Comparison of ENCODE assay signal across 18 cellular contexts in the genomic region with DNA sequence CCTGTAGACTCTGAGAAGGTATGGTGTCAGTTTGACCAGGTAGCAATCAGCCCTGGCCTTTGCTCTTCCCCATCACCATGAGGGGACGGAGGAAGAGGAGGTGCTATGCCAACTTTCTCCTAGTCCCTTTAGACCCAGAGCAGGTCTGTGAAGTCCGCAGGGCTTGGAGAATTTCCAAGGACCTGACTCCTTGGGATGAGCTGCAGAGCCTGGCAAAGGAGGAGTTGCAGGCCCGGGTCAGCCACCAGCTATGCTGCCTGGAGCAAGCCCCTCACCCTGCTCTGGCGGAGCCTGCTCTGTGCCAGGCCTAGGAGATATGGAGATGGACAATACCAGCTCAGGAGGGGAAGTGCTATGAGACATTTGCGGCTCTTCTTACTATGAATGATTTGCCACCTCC.
DNase-seq lines count a peak whose midpoint lies in the region; ATAC-seq and TF ChIP-seq lines count a peak whose summit lies in the region.
"Had no signal": no experiment of that assay in that cellular context is flagged by ENCODE, and none has a peak within 500 bp of the region (broad histone marks: within the 10 kb centered on the region; RNA-seq: fewer than 3 reads in every experiment).

No MANE protein-coding gene starts in this region.

- WGBS in endodermal cell (ENCODE audit: insufficient coverage in 1 of 2, insufficient read length in 1 of 2), 2 experiments, result 92 to 97% methylated on average over 4 to 5 of the region's 5 CpGs
- WGBS in right lobe of liver (ENCODE audit: insufficient coverage, low coverage, low lambda C conversion rate, missing lambda C conversion rate), result 100% methylated on average over 2 of the region's 5 CpGs
- WGBS in sigmoid colon, 2 donors, result 95 to 99% methylated on average over 5 of the region's 5 CpGs

- no peaks in the 10 kb centered on the region for H3K4me1 ChIP-seq in endodermal cell (ENCODE audit: control insufficient read depth, insufficient read depth, low read length)
- H3K4me1 ChIP-seq in right lobe of liver, result peaks cover 0 to 88% (median 38%) of the 10 kb centered on the region in 4 donors
- H3K4me1 ChIP-seq in sigmoid colon, result peaks cover 0 to 2% (median 0%) of the 10 kb centered on the region in 4 donors
- H3K4me1 ChIP-seq: HAP-1 had no signal

- no peaks in the 10 kb centered on the region for H3K9me3 Mint-ChIP-seq in endodermal cell
- H3K9me3 Mint-ChIP-seq: CD4-positive, alpha-beta memory T cell; HFFc6 had no signal

- ATAC-seq in right lobe of liver, result no peak
- ATAC-seq: A549 had no signal

- H3K9me3 ChIP-seq in endodermal cell (ENCODE audit: control insufficient read depth, low read length), result no peaks in the 10 kb centered on the region
- no peaks in the 10 kb centered on the region for H3K9me3 ChIP-seq in right lobe of liver
- no peaks in the 10 kb centered on the region for H3K9me3 ChIP-seq in sigmoid colon
- H3K9me3 ChIP-seq: A549, HAP-1 had no signal

- TF ChIP-seq POLR2A in right lobe of liver (IDR thresholded peaks at IDR 0.05) (no peak), sigmoid colon (IDR thresholded peaks at IDR 0.05) (no peak)

- no peaks in the 10 kb centered on the region for H3K27me3 ChIP-seq in endodermal cell (ENCODE audit: control insufficient read depth, insufficient read depth, low read length, poor library complexity, severe bottlenecking)
- H3K27me3 ChIP-seq in right lobe of liver, result no peaks in the 10 kb centered on the region
- H3K27me3 ChIP-seq in sigmoid colon, result no peaks in the 10 kb centered on the region
- no peaks in the 10 kb centered on the region for H3K27me3 ChIP-seq in brain microvascular endothelial cell (replicated peaks)

- H3K4me3 Mint-ChIP-seq in endodermal cell, result no peak overlapping the region
- H3K4me3 Mint-ChIP-seq: CD4-positive, alpha-beta memory T cell; HFFc6 had no signal

- no peak overlapping the region for H3K4me3 ChIP-seq in endodermal cell (ENCODE audit: low read length)
- H3K4me3 ChIP-seq in right lobe of liver, result no peak overlapping the region
- no peak overlapping the region for H3K4me3 ChIP-seq in sigmoid colon
- no peak overlapping the region for H3K4me3 ChIP-seq in brain microvascular endothelial cell (ENCODE audit: low read depth, low read length)
- H3K4me3 ChIP-seq: A549, HAP-1 had no signal

- intact Hi-C loops in right lobe of liver (cut with DNase I), result no loop called here
- intact Hi-C loops in sigmoid colon (cut with DNase I), result no loop called here

- no peaks in the 10 kb centered on the region for H3K4me1 Mint-ChIP-seq in endodermal cell

- H3K9ac ChIP-seq in endodermal cell (ENCODE audit: extremely low read depth, low read length, poor library complexity, severe bottlenecking), result no peak overlapping the region

- TF ChIP-seq CTCF in endodermal cell (conservative IDR thresholded peaks at IDR 0.05) (no peak), right lobe of liver (IDR thresholded peaks at IDR 0.05) (no peak), sigmoid colon (IDR thresholded peaks at IDR 0.05) (no peak), brain microvascular endothelial cell (IDR thresholded peaks at IDR 0.05; ENCODE audit: low read depth, low read length, missing control alignments) (no peak)

- H3K27ac ChIP-seq in endodermal cell (ENCODE audit: low read depth, low read length) (no peak overlapping the region), right lobe of liver (peak overlapping the region in 2 of 3 donors; percentile 62 to 97), sigmoid colon (no peak overlapping the region), brain microvascular endothelial cell (no peak overlapping the region)
- H3K27ac ChIP-seq: A549 had no signal

- DNase-seq in endodermal cell, result peak; percentile 20
- no peak for DNase-seq in right lobe of liver
- DNase-seq in sigmoid colon, result peak; percentile 32
- no peak for DNase-seq in T-helper 2 cell
- no peak for DNase-seq in NCI-H2081 treated with DMSO at 0.1 percent for 48 hours (lab: John Stamatoyannopoulos, UW)
- DNase-seq in brain microvascular endothelial cell, result no peak
- DNase-seq: 8988T; C1 segment of cervical spinal cord; Calu3; CD4-positive, alpha-beta memory T cell; COR-L47; DMS53; DMS79 treated with DMSO at 0.1 percent for 48 hours; GF-D8; GOT3; HFFc6 had no signal

- no peak for TF ChIP-seq EP300 in sigmoid colon (IDR thresholded peaks at IDR 0.05)

- H3K36me3 Mint-ChIP-seq in endodermal cell (ENCODE audit: low read depth), result peaks cover 76% of the 10 kb centered on the region

- H3K36me3 ChIP-seq in endodermal cell (ENCODE audit: control insufficient read depth, insufficient read depth, low read length) (peaks cover 75% of the 10 kb centered on the region), right lobe of liver (peaks cover 0 to 6% (median 0%) of the 10 kb centered on the region in 4 donors), sigmoid colon (peaks cover 20 to 86% (median 36%) of the 10 kb centered on the region in 4 donors), brain microvascular endothelial cell (replicated peaks) (peaks cover 6% of the 10 kb centered on the region)

- H3K27ac Mint-ChIP-seq in endodermal cell, result no peak overlapping the region
- H3K27ac Mint-ChIP-seq: HFFc6 had no signal

- in situ Hi-C loops in brain microvascular endothelial cell (cut with HindIII; ENCODE audit: low pct_ligation_motif_present, low sequenced_read_pairs), result no loop called here

- no peaks in the 10 kb centered on the region for H3K27me3 Mint-ChIP-seq in endodermal cell (ENCODE audit: insufficient read depth)
- H3K27me3 Mint-ChIP-seq: CD4-positive, alpha-beta memory T cell had no signal

Comparison
In these comparisons a context has a peak if more than half of its experiments do, and no peak if none do; other contexts are left out.
1. DNase-seq: peak in endodermal cell (single experiment) and sigmoid colon (single experiment); none in right lobe of liver (0 of 3), T-helper 2 cell (0 of 5), NCI-H2081 treated with DMSO at 0.1 percent for 48 hours (single experiment) and brain microvascular endothelial cell (single experiment).
2. H3K27ac ChIP-seq: peak in right lobe of liver (2 of 3); none in endodermal cell (single experiment), sigmoid colon (0 of 4) and brain microvascular endothelial cell (single experiment).